32 cellular contexts compared by ENCODE assay signal in the genomic region with DNA sequence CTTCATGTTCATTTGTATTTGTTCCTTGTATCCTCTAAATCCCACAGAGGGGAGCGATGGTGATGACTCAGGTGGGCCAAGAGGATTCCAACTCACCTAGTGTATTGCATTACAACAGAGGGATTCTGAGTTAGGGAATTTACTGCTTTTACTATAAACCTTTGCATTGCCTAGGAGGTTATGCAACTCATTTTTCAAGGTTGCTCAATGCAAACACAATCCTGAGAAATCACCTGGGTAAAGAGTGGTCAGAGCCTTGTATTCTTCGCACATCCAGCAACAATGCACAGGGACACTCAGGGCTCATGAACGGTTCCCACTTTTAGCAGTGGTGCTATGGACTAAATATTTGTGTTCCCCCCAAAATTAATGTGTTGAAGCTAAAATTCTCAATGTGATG.
"Had no signal": no experiment of that assay in that cellular context is flagged by ENCODE, and none has a peak within 500 bp of the region (broad histone marks: within the 10 kb centered on the region; RNA-seq: fewer than 3 reads in every experiment).

No MANE protein-coding gene starts in this region.

- H3K27ac ChIP-seq: adrenal gland, body of pancreas, PC-9, RWPE1, SJCRH30, SK-N-MC, WERI-Rb-1 had no signal

- ATAC-seq: activated naive CD4-positive, alpha-beta T cell treated with anti-CD3 and anti-CD28 coated beads, Interleukin-2, amount 50 U/mL, for 72 hours; activated T-cell treated with anti-CD3 and anti-CD28 coated beads, Interleukin-2, amount 50 U/mL, for 4 hours; body of pancreas had no signal

- H3K4me2 ChIP-seq: PC-9 had no signal

- DNase-seq: activated CD4-positive, alpha-beta memory T cell treated with anti-CD3 and anti-CD28 coated beads, Interleukin-2, amount 10 ng/mL, durations not matched to agents 7 days and 5 days; activated CD4-positive, alpha-beta T cell treated with anti-CD3 and anti-CD28 coated beads for 1 hour; activated CD4-positive, alpha-beta T cell treated with anti-CD3 and anti-CD28 coated beads for 48 hours; activated CD4-positive, CD25-positive, alpha-beta regulatory T cell; activated gamma-delta T cell treated with Interleukin-2 at 50 U/mL for 16 hours; activated naive CD4-positive, alpha-beta T cell treated with anti-CD3 and anti-CD28 coated beads for 36 hours; activated T-cell treated with anti-CD3 and anti-CD28 coated beads, Interleukin-2, amount 50 U/mL, for 4 hours; adrenal gland; body of pancreas; central memory CD4-positive, alpha-beta T cell; Kasumi-1; KG1; MM.1S; MV-4-11; NCI-H1092; NCI-H1436 treated with DMSO at 0.1 percent for 48 hours; NCI-H1694 treated with DMSO at 0.1 percent for 48 hours; NCI-H2029; NCI-H2107; NCI-H2171; NCI-H510A; NCI-H526; NCI-H748 treated with DMSO at 0.1 percent for 48 hours; NK-92 treated with Interleukin-12 subunit alpha and Interleukin-12 subunit beta, amount 100 ng/mL, for 24 hours; PC-9; Right ventricle myocardium superior; SJCRH30; T1000; WERI-Rb-1 had no signal

- H2AFZ ChIP-seq: PC-9 had no signal

- H3K9me3 ChIP-seq: adrenal gland, body of pancreas, SJCRH30 had no signal

- H3K36me3 ChIP-seq: adrenal gland, SJCRH30, WERI-Rb-1 had no signal

- H3K27me3 ChIP-seq: adrenal gland, body of pancreas, SJCRH30 had no signal

- H3K4me1 ChIP-seq: adrenal gland, body of pancreas, SJCRH30 had no signal

- H3K4me3 ChIP-seq: adrenal gland, body of pancreas, PC-9, SJCRH30, SK-N-MC had no signal
